Comparison of ENCODE assay signal across 27 cellular contexts in the genomic region with DNA sequence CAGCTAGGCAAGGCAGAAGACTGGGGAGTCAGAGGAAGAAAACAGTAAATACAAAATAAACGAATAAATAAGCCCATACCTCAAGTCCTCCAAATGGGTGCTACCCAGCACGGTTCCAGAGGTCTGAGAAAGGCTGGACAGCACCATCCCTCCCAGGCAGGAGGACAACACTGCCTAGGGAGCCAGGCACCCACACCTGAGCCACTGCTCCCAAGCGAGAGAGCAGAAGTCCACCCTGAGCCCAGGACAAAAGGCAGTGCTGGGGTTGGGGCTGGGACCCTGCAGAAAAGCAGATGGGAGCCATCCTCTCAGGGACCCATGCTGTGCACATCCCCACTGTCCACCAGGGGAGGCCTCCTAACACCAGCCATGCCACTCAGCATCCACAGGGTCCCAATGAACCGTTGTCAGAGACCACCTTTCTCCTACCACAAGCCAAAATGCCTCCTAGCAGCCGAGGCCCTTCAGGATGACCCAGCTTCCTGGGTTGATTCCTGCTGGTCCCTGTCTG. TPM values are rescaled to one million over a fixed set of nuclear protein-coding genes. Genes with fewer than 3 reads are reported as not detected.
"Had no signal": no experiment of that assay in that cellular context is flagged by ENCODE, and none has a peak within 500 bp of the region (broad histone marks: within the 10 kb centered on the region; RNA-seq: fewer than 3 reads in every experiment).

No MANE protein-coding gene starts in this region.

- H3K27ac ChIP-seq: RWPE1 had no signal

- H3K36me3 ChIP-seq: SJSA1 had no signal

- DNase-seq: activated CD4-positive, alpha-beta T cell treated with anti-CD3 and anti-CD28 coated beads for 4 hours; activated CD8-positive, alpha-beta memory T cell treated with anti-CD3 and anti-CD28 coated beads, Interleukin-2, amount 50 U/mL, for 4 hours; activated CD8-positive, alpha-beta T cell treated with anti-CD3 and anti-CD28 coated beads for 36 hours; activated gamma-delta T cell treated with Interleukin-2 at 50 U/mL for 16 hours; activated naive CD4-positive, alpha-beta T cell treated with anti-CD3 and anti-CD28 coated beads, Interleukin-2, amount 10 ng/mL, durations not matched to agents 7 days and 5 days; activated naive CD8-positive, alpha-beta T cell treated with anti-CD3 and anti-CD28 coated beads, Interleukin-2, amount 10 ng/mL, durations not matched to agents 7 days and 5 days; activated T-cell treated with anti-CD3 and anti-CD28 coated beads, Interleukin-2, amount 50 U/mL, for 72 hours; aorta; KG1; NCI-H1092; NCI-H1417; NCI-H1694; NCI-H2029; NCI-H2107; NCI-H2171 treated with DMSO at 0.1 percent for 48 hours; NCI-H226; NCI-H526 treated with DMSO at 0.1 percent for 48 hours; NCI-H82; SHP77 had no signal

- H3K27me3 ChIP-seq: SJSA1 had no signal

- H3K9me3 ChIP-seq: SJSA1 had no signal

- ATAC-seq: activated CD4-positive, CD25-positive, alpha-beta regulatory T cell treated with anti-CD3 and anti-CD28 coated beads, Interleukin-2, amount 50 U/mL, for 24 hours; activated CD8-positive, alpha-beta T cell treated with anti-CD3 and anti-CD28 coated beads for 36 hours; activated T-cell treated with anti-CD3 and anti-CD28 coated beads, Interleukin-2, amount 50 U/mL, for 72 hours; Panc1; SK-N-SH treated with all-trans-retinoic acid at 6 μM for 48 hours had no signal

- H3K4me3 ChIP-seq: SJSA1 had no signal

RNA-seq across cellular contexts. Expression of a gene that starts 16.2 kb away (rescaled TPM):
- total RNA-seq: activated CD8-positive, alpha-beta T cell treated with anti-CD3 and anti-CD28 coated beads for 36 hours; activated naive CD8-positive, alpha-beta T cell treated with anti-CD3 and anti-CD28 coated beads, Interleukin-2, amount 10 ng/mL, durations not matched to agents 7 days and 5 days; activated T-cell treated with anti-CD3 and anti-CD28 coated beads, Interleukin-2, amount 50 U/mL, for 72 hours; activated T-helper 2 cell treated with anti-CD3 and anti-CD28 coated beads, Interferon-gamma antibody, Interleukin-2, Interleukin-4, amounts not matched to agents 10 μg/mL and 5 μg/mL and 100 μg/mL, durations not matched to agents 14 hours and 24 hours and 36 hours; OCI-LY7 had no signal
- polyA plus RNA-seq: IgD-negative memory B cell had no signal
